ENCODE assay signal across 14 cellular contexts in genomic region chr9:121242219-121242954, GRCh38. TPM values are rescaled to one million over a fixed set of nuclear protein-coding genes. Genes with fewer than 3 reads are reported as not detected.
DNase-seq lines count a peak whose midpoint lies in the region; ATAC-seq and TF ChIP-seq lines count a peak whose summit lies in the region.
"Had no signal": no experiment of that assay in that cellular context is flagged by ENCODE, and none has a peak within 500 bp of the region (broad histone marks: within the 10 kb centered on the region; RNA-seq: fewer than 3 reads in every experiment).

No MANE protein-coding gene starts in this region.

- no peak overlapping the region for H3K27ac Mint-ChIP-seq in progenitor cell of endocrine pancreas
- H3K27ac Mint-ChIP-seq: T-helper 17 cell had no signal

- ATAC-seq in left lung, result peak; percentile 22
- ATAC-seq: PC-3, T-helper 17 cell had no signal

- intact Hi-C loops in left lung (cut with DNase I) (no loop called here), thyroid gland (cut with DNase I) (no loop called here)

- H3K4me3 Mint-ChIP-seq in progenitor cell of endocrine pancreas (ENCODE audit: low read depth), result no peak overlapping the region
- H3K4me3 Mint-ChIP-seq: T-helper 17 cell had no signal

- H3K4me1 ChIP-seq in left lung (no peaks in the 10 kb centered on the region), thyroid gland (no peaks in the 10 kb centered on the region)

- no peaks in the 10 kb centered on the region for H3K27me3 Mint-ChIP-seq in progenitor cell of endocrine pancreas
- H3K27me3 Mint-ChIP-seq: T-helper 17 cell had no signal

- H3K36me3 ChIP-seq in left lung (no peaks in the 10 kb centered on the region), thyroid gland (no peaks in the 10 kb centered on the region)

- no peak overlapping the region for H3K4me3 ChIP-seq in left lung
- no peak overlapping the region for H3K4me3 ChIP-seq in thyroid gland (replicated peaks in 1 of 3)

- H3K9me3 ChIP-seq in left lung (peaks cover 0 to 12% of the 10 kb centered on the region in 2 donors), thyroid gland (no peaks in the 10 kb centered on the region)

- no peak for TF ChIP-seq POLR2A in thyroid gland (IDR thresholded peaks at IDR 0.05)

- H3K27me3 ChIP-seq in left lung (no peaks in the 10 kb centered on the region), thyroid gland (no peaks in the 10 kb centered on the region)

- H3K9me3 Mint-ChIP-seq in progenitor cell of endocrine pancreas (ENCODE audit: low read depth), result peaks cover 4% of the 10 kb centered on the region

- no peak overlapping the region for H3K27ac ChIP-seq in left lung
- peak overlapping the region in 2 of 3 donors; percentile 17 to 29 for H3K27ac ChIP-seq in thyroid gland

- peaks cover 8% of the 10 kb centered on the region for H3K4me1 Mint-ChIP-seq in progenitor cell of endocrine pancreas (ENCODE audit: low read depth)

- peak; percentile 67 for DNase-seq in RPMI7951 (ENCODE audit: low read depth)
- DNase-seq in dedifferentiated amniotic fluid mesenchymal stem cell (ENCODE audit: extremely low spot score), result peak; percentile 51
- DNase-seq in left lung, result no peak
- no peak for DNase-seq in thyroid gland
- DNase-seq in superior temporal gyrus (ENCODE audit: extremely low spot score), result no peak
- DNase-seq in nucleus accumbens (lab: John Stamatoyannopoulos, UW), result no peak
- no peak for DNase-seq in SHP77 treated with DMSO at 0.1 percent for 48 hours (lab: John Stamatoyannopoulos, UW)
- no peak for DNase-seq in progenitor cell of endocrine pancreas (ENCODE audit: low spot score, unreplicated experiment)
- DNase-seq: activated CD4-positive, alpha-beta T cell treated with anti-CD3 and anti-CD28 coated beads, Interleukin-2, amount 50 U/mL, for 48 hours; activated effector memory CD4-positive, alpha-beta T cell treated with Interleukin-2 at 50 U/mL for 16 hours; NCI-H1105; NCI-H510A; PC-3; T-helper 17 cell had no signal

- peaks cover 2% of the 10 kb centered on the region for H3K36me3 Mint-ChIP-seq in progenitor cell of endocrine pancreas (ENCODE audit: insufficient read depth)

- no peak for TF ChIP-seq CTCF in left lung (IDR thresholded peaks at IDR 0.05)
- TF ChIP-seq CTCF in thyroid gland (IDR thresholded peaks at IDR 0.05), result no peak
- no peak for TF ChIP-seq CTCF in progenitor cell of endocrine pancreas (IDR thresholded peaks at IDR 0.05; ENCODE audit: unreplicated experiment)

- 69 to 70% methylated on average over 5 of the region's 5 CpGs for WGBS in thyroid gland, 2 donors

RNA-seq across cellular contexts. Expression of gene GSN, which starts 25.6 kb away (rescaled TPM):
- 229 and 317 TPM in 2 replicates for total RNA-seq in RPMI7951 (2014; rRNA removed; shearing (Covaris generic))
- total RNA-seq in left lung (100 to 1,000 TPM; 395 to 485 TPM), thyroid gland (1,000 to 10,000 TPM; 1,151 to 1,624 (median 1,443) TPM), progenitor cell of endocrine pancreas (35.0 and 41.4 TPM in 2 replicates)

RNA-seq across cellular contexts. Expression of gene RAB14, which starts 40.7 kb away (rescaled TPM):
- 25.1 and 34.5 TPM in 2 replicates for total RNA-seq in RPMI7951 (2014; rRNA removed; shearing (Covaris generic))
- total RNA-seq in left lung (100 to 1,000 TPM in 1 of 2 donors, 10 to 100 TPM in 1; 94.1 to 111 TPM), thyroid gland (10 to 100 TPM; 44.6 to 55.8 (median 49.1) TPM), progenitor cell of endocrine pancreas (53.7 and 55.4 TPM in 2 replicates)

Comparison
In these comparisons a context has a peak if more than half of its experiments do, and no peak if none do; other contexts are left out.
1. DNase-seq: peak in RPMI7951 (single experiment) and dedifferentiated amniotic fluid mesenchymal stem cell (single experiment); none in left lung (0 of 2), thyroid gland (0 of 2), superior temporal gyrus (single experiment), nucleus accumbens (0 of 56), SHP77 treated with DMSO at 0.1 percent for 48 hours (single experiment) and progenitor cell of endocrine pancreas (single experiment).
2. H3K27ac ChIP-seq: peak in thyroid gland (2 of 3); none in left lung (0 of 2).